ENCODE assay signal across 8 cellular contexts in the genomic region with DNA sequence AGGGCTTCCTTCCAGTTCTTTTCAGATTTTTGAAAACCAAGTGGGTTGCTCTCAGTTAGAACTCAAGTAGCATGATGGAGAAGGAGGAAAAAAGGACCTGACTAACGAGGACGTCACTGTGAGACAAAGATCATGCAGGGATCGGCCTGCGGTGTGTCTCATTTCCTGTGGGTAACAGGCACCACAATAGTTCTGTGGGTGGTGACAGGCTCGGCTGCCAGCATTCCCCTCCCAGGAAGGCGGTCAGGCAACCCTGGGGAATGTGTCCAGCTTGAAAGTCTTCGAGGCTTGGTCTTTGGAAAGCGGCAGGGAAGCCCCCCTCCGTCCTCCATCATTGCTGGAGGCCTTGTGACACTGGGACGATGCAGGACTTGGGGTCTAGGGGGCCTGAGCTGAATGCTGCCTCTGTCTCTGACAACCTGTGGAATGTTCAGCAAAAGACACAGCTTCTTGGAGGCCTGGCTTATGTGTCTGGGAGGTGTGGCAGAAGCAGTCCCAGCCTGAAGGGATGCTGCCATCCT.
DNase-seq lines count a peak whose midpoint lies in the region; ATAC-seq and TF ChIP-seq lines count a peak whose summit lies in the region.

No MANE protein-coding gene starts in this region.

- H3K27me3 Mint-ChIP-seq in glutamatergic neuron (ENCODE audit: unreplicated experiment), result no peaks in the 10 kb centered on the region

- H3K27ac Mint-ChIP-seq in glutamatergic neuron (ENCODE audit: unreplicated experiment), result no peak overlapping the region

- peaks cover 13% of the 10 kb centered on the region for H3K36me3 Mint-ChIP-seq in glutamatergic neuron (ENCODE audit: unreplicated experiment)

- DNase-seq in GM06990 (ENCODE audit: extremely low read depth, insufficient read length) (peak; percentile 58), NOMO-1 (lab: John Stamatoyannopoulos, UW; ENCODE audit: unreplicated experiment in 2 of 2) (peak; percentile 27 to 60), fibroblast of pulmonary artery (ENCODE audit: low read depth) (peak; percentile 92), NCI-H2029 treated with DMSO at 0.1 percent for 48 hours (lab: John Stamatoyannopoulos, UW) (no peak), glutamatergic neuron (no peak)
- peak; percentile 73 for DNase-seq in activated CD8-positive, alpha-beta memory T cell treated with anti-CD3 and anti-CD28 coated beads, Interleukin-2, amount 50 U/mL, for 4 hours
- DNase-seq in stimulated activated CD4-positive, alpha-beta T cell treated with anti-CD3 and anti-CD28 coated beads, Interleukin-1b, Interleukin-23, amount 100 ng/mL, for 1 hour (ENCODE audit: low read depth in 2 of 2), result peak; percentile 26 to 42

- H3K4me3 Mint-ChIP-seq in glutamatergic neuron (ENCODE audit: unreplicated experiment), result no peak overlapping the region

- H3K4me3 ChIP-seq in GM06990 (replicated peaks; ENCODE audit: low read depth, low read length), result no peak overlapping the region
- no peak overlapping the region for H3K4me3 ChIP-seq in fibroblast of pulmonary artery (replicated peaks; ENCODE audit: low read depth, low read length)

- peaks cover 5% of the 10 kb centered on the region for H3K9me3 Mint-ChIP-seq in glutamatergic neuron (ENCODE audit: unreplicated experiment)

- peaks cover 2% of the 10 kb centered on the region; the same call in 1 of the 2 replicates for H3K36me3 ChIP-seq in GM06990 (ENCODE audit: control insufficient read depth, insufficient read depth, low read length)

- peak; percentile 87 for ATAC-seq in HG02588 (IDR thresholded peaks at IDR 0.05; ENCODE audit: unreplicated experiment)

- no peak for TF ChIP-seq CTCF in GM06990 (IDR thresholded peaks at IDR 0.05; ENCODE audit: insufficient read depth, low read length, poor library complexity, severe bottlenecking)
- no peak for TF ChIP-seq CTCF in fibroblast of pulmonary artery (IDR thresholded peaks at IDR 0.05; ENCODE audit: low read length, missing control alignments)
- TF ChIP-seq CTCF in glutamatergic neuron (IDR thresholded peaks at IDR 0.05; ENCODE audit: partially characterized antibody, unreplicated experiment), result no peak

- H3K27me3 ChIP-seq in GM06990 (replicated peaks; ENCODE audit: control insufficient read depth, insufficient read depth, low read length), result no peaks in the 10 kb centered on the region

- H3K4me1 Mint-ChIP-seq in glutamatergic neuron (ENCODE audit: low read depth, unreplicated experiment), result peaks cover 2% of the 10 kb centered on the region

Comparison
In these comparisons a context has a peak if more than half of its experiments do, and no peak if none do; other contexts are left out.
1. DNase-seq: peak in GM06990 (single experiment), NOMO-1 (2 of 2), activated CD8-positive, alpha-beta memory T cell treated with anti-CD3 and anti-CD28 coated beads, Interleukin-2, amount 50 U/mL, for 4 hours (single experiment), fibroblast of pulmonary artery (single experiment) and stimulated activated CD4-positive, alpha-beta T cell treated with anti-CD3 and anti-CD28 coated beads, Interleukin-1b, Interleukin-23, amount 100 ng/mL, for 1 hour (2 of 2); none in NCI-H2029 treated with DMSO at 0.1 percent for 48 hours (single experiment) and glutamatergic neuron (single experiment).